Comparison of ENCODE assay signal across 20 cellular contexts in genomic region chr1:108183301-108183700, GRCh38.
"Had no signal": no experiment of that assay in that cellular context is flagged by ENCODE, and none has a peak within 500 bp of the region (broad histone marks: within the 10 kb centered on the region; RNA-seq: fewer than 3 reads in every experiment).

No MANE protein-coding gene starts in this region.

- H3K4me1 ChIP-seq: breast epithelium, prostate gland had no signal

- H3K27ac ChIP-seq: breast epithelium, prostate gland, thyroid gland had no signal

- H3K4me3 Mint-ChIP-seq: activated naive CD8-positive, alpha-beta T cell treated with anti-CD3 and anti-CD28 coated beads for 36 hours; central memory CD8-positive, alpha-beta T cell; mesothelial cell of epicardium; natural killer cell; stimulated activated naive CD8-positive, alpha-beta T cell treated with anti-CD3 and anti-CD28 coated beads, Interleukin-15, Interleukin-2, amounts not matched to agents 100 ng/mL and 50 ng/mL, for 24 hours; T-cell; T-helper 2 cell treated with Interferon-gamma antibody and Interleukin-4, amounts not matched to agents 5 μg/mL and 100 μg/mL, for 36 hours had no signal

- H3K27ac Mint-ChIP-seq: activated naive CD8-positive, alpha-beta T cell treated with anti-CD3 and anti-CD28 coated beads for 36 hours; mesothelial cell of epicardium; natural killer cell; stimulated activated naive CD8-positive, alpha-beta T cell treated with anti-CD3 and anti-CD28 coated beads, Interleukin-15, Interleukin-2, amounts not matched to agents 100 ng/mL and 50 ng/mL, for 24 hours; T-cell; T-helper 2 cell treated with Interferon-gamma antibody and Interleukin-4, amounts not matched to agents 5 μg/mL and 100 μg/mL, for 36 hours had no signal

- ATAC-seq: natural killer cell, T-cell had no signal

- H3K27me3 Mint-ChIP-seq: activated naive CD8-positive, alpha-beta T cell treated with anti-CD3 and anti-CD28 coated beads for 36 hours; central memory CD8-positive, alpha-beta T cell; stimulated activated naive CD8-positive, alpha-beta T cell treated with anti-CD3 and anti-CD28 coated beads, Interleukin-15, Interleukin-2, amounts not matched to agents 100 ng/mL and 50 ng/mL, for 24 hours; T-cell had no signal

- H3K4me3 ChIP-seq: breast epithelium, prostate gland, spleen, thyroid gland had no signal

- H3K27me3 ChIP-seq: breast epithelium, spleen, thyroid gland had no signal

- H3K4me1 Mint-ChIP-seq: mesothelial cell of epicardium had no signal

- H3K36me3 Mint-ChIP-seq: natural killer cell had no signal

- H3K9me3 ChIP-seq: prostate gland, thyroid gland had no signal

- DNase-seq: activated CD4-positive, alpha-beta T cell treated with anti-CD3 and anti-CD28 coated beads for 1 hour; activated naive CD8-positive, alpha-beta T cell treated with anti-CD3 and anti-CD28 coated beads for 36 hours; activated T-cell treated with anti-CD3 and anti-CD28 coated beads, Interleukin-2, amount 50 U/mL, for 1 hour; amniotic stem cell; erythroblast; foreskin melanocyte; hippocampal formation; left ventricle myocardium inferior; natural killer cell; spleen; stimulated activated CD4-positive, alpha-beta T cell treated with anti-CD3 and anti-CD28 coated beads, Interleukin-4, amount 100 ng/mL, for 1 hour; substantia nigra; T-cell; thyroid gland had no signal

- H3K36me3 ChIP-seq: breast epithelium, prostate gland had no signal
